ENCODE assay signal across 14 cellular contexts in genomic region chr12:7695159-7695930, GRCh38. TPM values are rescaled to one million over a fixed set of nuclear protein-coding genes. Genes with fewer than 3 reads are reported as not detected.
DNase-seq lines count a peak whose midpoint lies in the region; ATAC-seq and TF ChIP-seq lines count a peak whose summit lies in the region.
"Had no signal": no experiment of that assay in that cellular context is flagged by ENCODE, and none has a peak within 500 bp of the region (broad histone marks: within the 10 kb centered on the region; RNA-seq: fewer than 3 reads in every experiment).

Gene GDF3, minus strand, starts transcription at chr12:7695775. Its CDS starts 47 bp downstream, at chr12:7695728.

- no peaks in the 10 kb centered on the region for H3K9me3 Mint-ChIP-seq in endothelial cell (ENCODE audit: unreplicated experiment)
- no peaks in the 10 kb centered on the region for H3K9me3 Mint-ChIP-seq in type B pancreatic cell
- H3K9me3 Mint-ChIP-seq: CD8-positive, alpha-beta T cell; naive thymus-derived CD8-positive, alpha-beta T cell had no signal

- H3K27me3 Mint-ChIP-seq in endothelial cell (ENCODE audit: unreplicated experiment): peaks cover 10% of the 10 kb centered on the region
- H3K27me3 Mint-ChIP-seq in type B pancreatic cell: peaks cover 21% of the 10 kb centered on the region

- H3K9ac ChIP-seq in BLaER1: peak within 1 kb of the TSS; percentile 7; the same call in 1 of the 2 replicates
- peak within 1 kb of the TSS; percentile 30; the same call in 1 of the 2 replicates for H3K9ac ChIP-seq in HUES48 (ENCODE audit: low read depth, low read length)

- peaks cover 7% of the 10 kb centered on the region for H3K36me3 Mint-ChIP-seq in endothelial cell (ENCODE audit: low read depth, unreplicated experiment)
- H3K36me3 Mint-ChIP-seq in type B pancreatic cell: no peaks in the 10 kb centered on the region
- H3K36me3 Mint-ChIP-seq: CD8-positive, alpha-beta T cell; naive thymus-derived CD8-positive, alpha-beta T cell had no signal

- H3K4me2 ChIP-seq in BLaER1: peak within 1 kb of the TSS; percentile 49

- TF ChIP-seq CTCF in endothelial cell (IDR thresholded peaks at IDR 0.05; ENCODE audit: unreplicated experiment) (no peak), type B pancreatic cell (conservative IDR thresholded peaks at IDR 0.05) (no peak), omental fat pad (IDR thresholded peaks at IDR 0.05) (no peak)

- H3K27me3 ChIP-seq in BLaER1: no peaks in the 10 kb centered on the region
- H3K27me3 ChIP-seq in HUES48 (ENCODE audit: control insufficient read depth, insufficient read depth, low read length): no peaks in the 10 kb centered on the region

- ATAC-seq in HG02678 (IDR thresholded peaks at IDR 0.05; ENCODE audit: unreplicated experiment) (no peak), omental fat pad (ENCODE audit: low FRiP score) (no peak)
- ATAC-seq: CD8-positive, alpha-beta T cell; naive thymus-derived CD8-positive, alpha-beta T cell had no signal

- H3K4me3 Mint-ChIP-seq in endothelial cell (ENCODE audit: unreplicated experiment) (peak within 1 kb of the TSS; percentile 57), type B pancreatic cell (no peak within 1 kb of the TSS)
- H3K4me3 Mint-ChIP-seq: CD8-positive, alpha-beta T cell had no signal

- H3K27ac Mint-ChIP-seq in endothelial cell (ENCODE audit: unreplicated experiment) (peak within 1 kb of the TSS; percentile 92), type B pancreatic cell (no peak within 1 kb of the TSS)
- H3K27ac Mint-ChIP-seq: CD8-positive, alpha-beta T cell had no signal

- H3K36me3 ChIP-seq in BLaER1 (no peaks in the 10 kb centered on the region), HUES48 (ENCODE audit: control insufficient read depth, insufficient read depth, low read length) (no peaks in the 10 kb centered on the region)

- H3K4me1 ChIP-seq in BLaER1 (peaks cover 15% of the 10 kb centered on the region), HUES48 (ENCODE audit: control insufficient read depth, insufficient read depth, low read length) (peaks cover 23% of the 10 kb centered on the region)

- H3K27ac ChIP-seq in BLaER1 (no peak within 1 kb of the TSS), HUES48 (ENCODE audit: low read depth, low read length) (peak within 1 kb of the TSS; percentile 90)

- no peaks in the 10 kb centered on the region for H4K20me1 ChIP-seq in BLaER1

- no peaks in the 10 kb centered on the region for H3K9me3 ChIP-seq in BLaER1
- H3K9me3 ChIP-seq in HUES48 (ENCODE audit: control insufficient read depth, insufficient read depth, low read length): no peaks in the 10 kb centered on the region

- DNase-seq in endothelial cell (ENCODE audit: low spot score) (peak; percentile 37), lung microvascular endothelial cell (ENCODE audit: low read depth in 2 of 2) (peak; percentile 66 to 70), type B pancreatic cell (ENCODE audit: extremely low spot score, unreplicated experiment) (no peak), HK-2 (ENCODE audit: unreplicated experiment) (no peak), omental fat pad (ENCODE audit: low spot score) (no peak)
- DNase-seq: activated CD8-positive, alpha-beta memory T cell treated with anti-CD3 and anti-CD28 coated beads, Interleukin-2, amount 50 U/mL, for 48 hours; amniotic stem cell; CD8-positive, alpha-beta T cell; T-helper 9 cell had no signal

- no peak within 1 kb of the TSS for H3K4me3 ChIP-seq in BLaER1
- H3K4me3 ChIP-seq in HUES48 (ENCODE audit: low read depth, low read length): peak within 1 kb of the TSS; percentile 24

- peaks cover 34% of the 10 kb centered on the region for H3K4me1 Mint-ChIP-seq in endothelial cell (ENCODE audit: unreplicated experiment)
- no peaks in the 10 kb centered on the region for H3K4me1 Mint-ChIP-seq in type B pancreatic cell (ENCODE audit: unreplicated experiment)

RNA-seq across cellular contexts. Expression of gene GDF3, which starts in this region (rescaled TPM):
- 77.7 TPM for total RNA-seq in endothelial cell (ENCODE audit: unreplicated experiment)
- 0.79 and 0.87 TPM in 2 replicates for total RNA-seq in lung microvascular endothelial cell
- not detected in 2 replicates for total RNA-seq in type B pancreatic cell (ENCODE audit: low replicate concordance)
- not detected for total RNA-seq in omental fat pad
- total RNA-seq: CD8-positive, alpha-beta T cell; M059J; naive thymus-derived CD8-positive, alpha-beta T cell had no signal

Comparison
In these comparisons a context has a peak if more than half of its experiments do, and no peak if none do; other contexts are left out.
1. RNA of gene GDF3 (total RNA-seq): 77.7 TPM in endothelial cell (single experiment); 0.79 to 0.87 TPM in lung microvascular endothelial cell, not detected in type B pancreatic cell and not detected in omental fat pad; every median in the first group is over 10 times any median in the second.
2. Peak in DNase-seq in lung microvascular endothelial cell; RNA of the gene not detected or under 1 TPM.